Comparison of ENCODE assay signal across 13 cellular contexts in genomic region chr10:131062621-131063260, GRCh38.
A peak's percentile ranks its signal among the peaks of the same experiment; 100 is the strongest.
DNase-seq lines count a peak whose midpoint lies in the region; ATAC-seq and TF ChIP-seq lines count a peak whose summit lies in the region.
"Had no signal": no experiment of that assay in that cellular context is flagged by ENCODE, and none has a peak within 500 bp of the region (broad histone marks: within the 10 kb centered on the region; RNA-seq: fewer than 3 reads in every experiment).

No MANE protein-coding gene starts in this region.

- WGBS in spleen, 5 donors, result 68 to 90% (median 79%) methylated on average over 8 to 10 of the region's 10 CpGs

- H3K27ac ChIP-seq in coronary artery (no peak overlapping the region), spleen (no peak overlapping the region), upper lobe of right lung (no peak overlapping the region)

- TF ChIP-seq CTCF in coronary artery (IDR thresholded peaks at IDR 0.05) (no peak), spleen (IDR thresholded peaks at IDR 0.05 in 8 of 11, conservative IDR thresholded peaks at IDR 0.05 in 3 of 11) (no peak), upper lobe of right lung (IDR thresholded peaks at IDR 0.05) (no peak)

- peaks cover 0 to 13% (median 10%) of the 10 kb centered on the region in 8 donors for H3K9me3 ChIP-seq in spleen
- no peaks in the 10 kb centered on the region for H3K9me3 ChIP-seq in upper lobe of right lung
- H3K9me3 ChIP-seq: BE2C had no signal

- TF ChIP-seq POLR2A in spleen (IDR thresholded peaks at IDR 0.05), result no peak

- H3K4me3 ChIP-seq in coronary artery (no peak overlapping the region), spleen (no peak overlapping the region), upper lobe of right lung (no peak overlapping the region)

- intact Hi-C loops in spleen (cut with DNase I; ENCODE audit: low total_unique reads) (no loop called here), upper lobe of right lung (cut with DNase I) (no loop called here), cardiac septum (cut with DNase I) (no loop called here)

- H3K4me1 ChIP-seq in spleen (no peaks in the 10 kb centered on the region), upper lobe of right lung (no peaks in the 10 kb centered on the region)
- H3K4me1 ChIP-seq: BE2C had no signal

- no peaks in the 10 kb centered on the region for H3K36me3 ChIP-seq in spleen
- H3K36me3 ChIP-seq in upper lobe of right lung, result no peaks in the 10 kb centered on the region
- H3K36me3 ChIP-seq: BE2C had no signal

- DNase-seq in coronary artery (ENCODE audit: low spot score) (peak; percentile 64), islet precursor cell (peak; percentile 28), spleen (peak; percentile 54), upper lobe of right lung (no peak), middle frontal gyrus (ENCODE audit: extremely low spot score, low spot score) (no peak), NCI-H1105 treated with DMSO at 0.1 percent for 48 hours (lab: John Stamatoyannopoulos, UW) (no peak), cardiac septum (ENCODE audit: low spot score) (no peak)
- DNase-seq: ACHN; BE2C; CD4-positive, CD25-positive, alpha-beta regulatory T cell; CD8-positive, alpha-beta memory T cell; COR-L47; HCEC 1CT had no signal

- H3K27me3 ChIP-seq in spleen (replicated peaks in 1 of 7) (no peaks in the 10 kb centered on the region), upper lobe of right lung (peaks cover 4% of the 10 kb centered on the region)
- H3K27me3 ChIP-seq: BE2C had no signal

- peak; percentile 28 for ATAC-seq in upper lobe of right lung

Comparison
In these comparisons a context has a peak if more than half of its experiments do, and no peak if none do; other contexts are left out.
1. DNase-seq: peak in coronary artery (single experiment), islet precursor cell (single experiment) and spleen (single experiment); none in upper lobe of right lung (single experiment), middle frontal gyrus (single experiment), NCI-H1105 treated with DMSO at 0.1 percent for 48 hours (single experiment) and cardiac septum (single experiment).